ENCODE assay signal across 15 cellular contexts in the genomic region with DNA sequence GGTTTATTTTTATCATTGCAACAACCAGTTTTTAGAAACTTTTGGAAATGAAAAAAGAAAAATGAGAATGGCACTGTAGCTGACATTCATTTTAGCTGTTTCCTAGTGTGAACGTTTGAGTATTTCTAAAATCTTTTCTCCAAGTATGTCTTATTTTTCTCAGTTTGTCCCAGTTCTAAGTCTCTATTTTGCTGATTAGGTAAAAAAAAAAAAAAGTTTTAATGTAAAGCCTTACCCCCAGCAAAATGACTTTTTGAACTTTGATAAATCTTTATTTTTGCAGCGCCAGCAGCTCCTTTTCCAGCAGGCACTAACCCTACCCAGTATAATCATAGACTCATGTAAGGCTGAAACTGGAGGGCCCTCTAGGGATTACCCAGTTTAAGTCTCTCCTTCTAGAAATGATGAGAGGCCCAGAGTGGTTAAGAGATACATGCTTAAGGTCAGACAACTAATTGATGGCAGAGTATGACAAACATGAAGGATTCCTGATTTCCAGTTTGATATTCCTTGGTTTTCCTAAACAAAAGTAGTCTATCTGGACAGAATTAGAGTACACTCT.
DNase-seq lines count a peak whose midpoint lies in the region; ATAC-seq, FAIRE-seq and TF ChIP-seq lines count a peak whose summit lies in the region.
"Had no signal": no experiment of that assay in that cellular context is flagged by ENCODE, and none has a peak within 500 bp of the region (broad histone marks: within the 10 kb centered on the region; RNA-seq: fewer than 3 reads in every experiment).

No MANE protein-coding gene starts in this region.

- H3K4me1 Mint-ChIP-seq in CD14-positive monocyte (peaks cover 18% of the 10 kb centered on the region), immature natural killer cell (peaks cover 13 to 25% of the 10 kb centered on the region in 2 donors), Caco-2 (ENCODE audit: low read depth, unreplicated experiment) (no peaks in the 10 kb centered on the region)

- no peaks in the 10 kb centered on the region for H3K36me3 Mint-ChIP-seq in CD14-positive monocyte
- H3K36me3 Mint-ChIP-seq in immature natural killer cell = peaks cover 8 to 19% (median 19%) of the 10 kb centered on the region in 3 donors
- H3K36me3 Mint-ChIP-seq in Caco-2 (ENCODE audit: insufficient read depth, unreplicated experiment) = no peaks in the 10 kb centered on the region

- H3K9ac ChIP-seq in GM23248 = peak overlapping the region; percentile 13; the same call in 1 of the 2 replicates
- H3K9ac ChIP-seq in PC-3 (ENCODE audit: low read length) = no peak overlapping the region

- BruUV-seq in PC-3 (replicated peaks; lab: Mats Ljungman, UMichigan) = no TSS peak
- BruUV-seq in Caco-2 (replicated peaks; lab: Mats Ljungman, UMichigan) = no TSS peak

- 70 to 78% methylated on average over 2 of the region's 2 CpGs for WGBS in GM23248 (ENCODE audit: low coverage in 1 of 2, low lambda C conversion rate in 2 of 2, missing lambda C conversion rate in 2 of 2), 2 experiments

- TF ChIP-seq POLR2A in GM12892 (IDR thresholded peaks at IDR 0.05; ENCODE audit: low read depth, low read length) = no peak

- H2AFZ ChIP-seq in GM23248 (0 out of 2 replicates have a peak overlapping the region, but pooled peaks have one; percentile 37), PC-3 (ENCODE audit: low read length) (no peak overlapping the region)

- FAIRE-seq in GM12892 (lab: Jason Lieb, UNC) = no peak

- DNase-seq in CD14-positive monocyte (ENCODE audit: low spot score) = no peak
- DNase-seq in GM23248 = peak; percentile 31
- peak; percentile 23 for DNase-seq in PC-3
- DNase-seq in immature natural killer cell = no peak
- no peak for DNase-seq in NCI-H526 (lab: John Stamatoyannopoulos, UW)
- no peak for DNase-seq in GM12892 (ENCODE audit: insufficient read length)
- no peak for DNase-seq in Caco-2
- DNase-seq: activated naive CD4-positive, alpha-beta T cell treated with Interleukin-2 at 50 U/mL for 16 hours; NCI-H2081 treated with DMSO at 0.1 percent for 48 hours; posterior cingulate gyrus; testis; WERI-Rb-1 had no signal

- H3K27me3 ChIP-seq in GM23248 (replicated peaks; ENCODE audit: insufficient read depth) (no peaks in the 10 kb centered on the region), PC-3 (ENCODE audit: low read length) (no peaks in the 10 kb centered on the region), Caco-2 (replicated peaks; ENCODE audit: control insufficient read depth, insufficient read depth, low read length) (no peaks in the 10 kb centered on the region)
- H3K27me3 ChIP-seq: gastroesophageal sphincter, testis had no signal

- no peaks in the 10 kb centered on the region for H3K36me3 ChIP-seq in GM23248 (ENCODE audit: low read depth)
- H3K36me3 ChIP-seq in PC-3 (ENCODE audit: low read depth, low read length) = no peaks in the 10 kb centered on the region
- H3K36me3 ChIP-seq in Caco-2 (ENCODE audit: control insufficient read depth, insufficient read depth, low read length) = no peaks in the 10 kb centered on the region
- H3K36me3 ChIP-seq: gastroesophageal sphincter, WERI-Rb-1 had no signal

- H3K4me3 ChIP-seq in GM23248 (peak overlapping the region; percentile 34; the same call in 1 of the 2 replicates), PC-3 (ENCODE audit: low read length) (no peak overlapping the region), Caco-2 (ENCODE audit: low read depth, low read length) (no peak overlapping the region)
- H3K4me3 ChIP-seq: gastroesophageal sphincter, testis had no signal

- H3K27me3 Mint-ChIP-seq in CD14-positive monocyte (ENCODE audit: low read depth in 3 of 3) (peaks cover 0 to 2% (median 0%) of the 10 kb centered on the region in 3 donors), immature natural killer cell (ENCODE audit: low read depth in 3 of 3) (no peaks in the 10 kb centered on the region), Caco-2 (ENCODE audit: insufficient read depth, unreplicated experiment) (peaks cover 3% of the 10 kb centered on the region)
- H3K27me3 Mint-ChIP-seq: brain had no signal

- H3K27ac Mint-ChIP-seq in CD14-positive monocyte (peak overlapping the region in 6 of 7 donors; percentile 18 to 69 (median 46)), immature natural killer cell (peak overlapping the region in 1 of 6 donors; percentile 9), Caco-2 (ENCODE audit: unreplicated experiment) (no peak overlapping the region)

- H3K4me3 Mint-ChIP-seq in CD14-positive monocyte (peak overlapping the region; percentile 42 to 64), immature natural killer cell (peak overlapping the region in 4 of 5 donors; percentile 62 to 72 (median 66)), Caco-2 (ENCODE audit: unreplicated experiment) (no peak overlapping the region)

- no peaks in the 10 kb centered on the region for H4K20me1 ChIP-seq in GM23248 (ENCODE audit: insufficient read depth)
- H4K20me1 ChIP-seq in PC-3 (ENCODE audit: low read length) = no peaks in the 10 kb centered on the region

- POLR2A ChIA-PET in PC-3 (lab: Charles Lee; ENCODE audit: unreplicated experiment) (interaction anchor here (0.6 kb wide), 1 partner anchor 129 kb away, joined by 5 read pairs; no protein-coding TSS in a partner anchor), Caco-2 (lab: Charles Lee) (no interaction called here)

- H3F3A ChIP-seq in GM23248 (ENCODE audit: insufficient read depth) (peaks cover 19% of the 10 kb centered on the region; the same call in 1 of the 2 replicates), PC-3 (ENCODE audit: low read length, unreplicated experiment) (no peaks in the 10 kb centered on the region)

- CTCF ChIA-PET in PC-3 (lab: Charles Lee) = interaction anchor here (0.7 to 1.4 kb wide), 2 partner anchors 70 to 172 kb away, joined by 5 to 6 read pairs; no protein-coding TSS in a partner anchor
- CTCF ChIA-PET in Caco-2 (lab: Charles Lee) = interaction anchor here (0.5 kb wide), 1 partner anchor 70 kb away, joined by 3 read pairs; no protein-coding TSS in a partner anchor

- H3K79me2 ChIP-seq in GM23248 (ENCODE audit: insufficient read depth) (no peaks in the 10 kb centered on the region), PC-3 (ENCODE audit: low read length) (no peaks in the 10 kb centered on the region)

- H3K9me3 Mint-ChIP-seq in CD14-positive monocyte (no peaks in the 10 kb centered on the region), immature natural killer cell (no peaks in the 10 kb centered on the region), Caco-2 (ENCODE audit: unreplicated experiment) (no peaks in the 10 kb centered on the region)
- H3K9me3 Mint-ChIP-seq: brain had no signal

- H3K9me2 ChIP-seq in GM23248 (ENCODE audit: insufficient read depth) = no peaks in the 10 kb centered on the region
- H3K9me2 ChIP-seq in PC-3 (replicated peaks; ENCODE audit: low read length) = no peaks in the 10 kb centered on the region

- peak overlapping the region; percentile 58 for H3K4me2 ChIP-seq in GM23248 (ENCODE audit: unreplicated experiment)
- no peak overlapping the region for H3K4me2 ChIP-seq in PC-3 (ENCODE audit: low read length)

- ATAC-seq in PC-3 (peak; percentile 56), HG03097 (IDR thresholded peaks at IDR 0.05; ENCODE audit: low FRiP score, unreplicated experiment) (no peak)
- ATAC-seq: gastroesophageal sphincter had no signal

- H3K9me3 ChIP-seq in GM23248 (ENCODE audit: low read depth) (no peaks in the 10 kb centered on the region), PC-3 (ENCODE audit: low read length) (no peaks in the 10 kb centered on the region), Caco-2 (no peaks in the 10 kb centered on the region)
- H3K9me3 ChIP-seq: gastroesophageal sphincter, testis had no signal

- TF ChIP-seq CTCF in CD14-positive monocyte (IDR thresholded peaks at IDR 0.05) (no peak), PC-3 (conservative IDR thresholded peaks at IDR 0.05; ENCODE audit: low read depth, low read length) (no peak), Caco-2 (IDR thresholded peaks at IDR 0.05; ENCODE audit: insufficient read depth in 1 of 2, low read depth in 1 of 2, low read length in 1 of 2, severe bottlenecking in 1 of 2, unreplicated experiment in 1 of 2) (no peak)

- peaks cover 41% of the 10 kb centered on the region for H3K4me1 ChIP-seq in GM23248 (ENCODE audit: insufficient read depth)
- no peaks in the 10 kb centered on the region for H3K4me1 ChIP-seq in PC-3 (ENCODE audit: insufficient read depth, low read length)
- H3K4me1 ChIP-seq in Caco-2 = 0 out of 2 replicates have a peak, but pooled peaks cover 3% of the 10 kb centered on the region
- H3K4me1 ChIP-seq: gastroesophageal sphincter, testis had no signal

- H3K27ac ChIP-seq in GM23248 (no peak overlapping the region), PC-3 (ENCODE audit: low read length) (no peak overlapping the region)
- H3K27ac ChIP-seq: gastroesophageal sphincter, testis, WERI-Rb-1 had no signal

- in situ Hi-C loops in GM23248 (cut with MboI) = no loop called here

- intact Hi-C loops in CD14-positive monocyte (cut with micrococcal nuclease) (no loop called here), PC-3 (cut with micrococcal nuclease) (no loop called here), Caco-2 (cut with micrococcal nuclease; ENCODE audit: unreplicated experiment) (loop anchor here (5.0 kb wide), 1 partner anchor 72 kb away; no protein-coding TSS in a partner anchor)

Comparison
In these comparisons a context has a peak if more than half of its experiments do, and no peak if none do; other contexts are left out.
1. DNase-seq: peak in GM23248 (single experiment) and PC-3 (single experiment); none in CD14-positive monocyte (single experiment), immature natural killer cell (0 of 3), NCI-H526 (0 of 2), GM12892 (single experiment) and Caco-2 (0 of 2).